In the genomic region with DNA sequence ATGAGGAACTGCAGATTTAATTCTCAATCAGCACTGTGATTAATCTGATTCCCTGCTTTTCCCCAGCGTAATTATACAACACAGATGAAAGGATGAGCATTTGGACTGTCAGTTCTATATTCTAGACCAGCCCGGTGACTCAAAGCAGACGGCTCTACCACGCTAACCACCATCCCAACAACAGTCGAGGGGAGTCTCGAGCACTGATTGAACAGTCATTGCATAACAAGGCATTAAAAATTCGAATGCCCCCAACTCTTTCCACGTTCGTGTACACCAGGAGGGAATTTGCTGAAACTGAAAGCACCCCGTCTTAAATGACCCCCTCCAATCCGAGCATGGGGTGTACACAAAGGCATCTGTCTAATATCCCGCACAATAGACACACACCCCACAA, we compare ENCODE assay signal across 8 cellular contexts. TPM values are rescaled to one million over a fixed set of nuclear protein-coding genes. Genes with fewer than 3 reads are reported as not detected.
A peak's percentile ranks its signal among the peaks of the same experiment; 100 is the strongest.
DNase-seq lines count a peak whose midpoint lies in the region; ATAC-seq, FAIRE-seq and TF ChIP-seq lines count a peak whose summit lies in the region.

No MANE protein-coding gene starts in this region.

- peak overlapping the region; percentile 87 for H3K4me2 ChIP-seq in GM23338

- no peaks in the 10 kb centered on the region; the same call in 2 of the 3 replicates for H3K36me3 Mint-ChIP-seq in GM23338 (ENCODE audit: low read depth)
- no peaks in the 10 kb centered on the region for H3K36me3 Mint-ChIP-seq in type B pancreatic cell

- H3K36me3 ChIP-seq in GM23338 (ENCODE audit: insufficient read depth) (no peaks in the 10 kb centered on the region), mucosa of descending colon (ENCODE audit: low read depth) (no peaks in the 10 kb centered on the region)

- FAIRE-seq in urothelium cell line (lab: Jason Lieb, UNC): no peak

- H3K4me1 Mint-ChIP-seq in GM23338 (peaks cover 26% of the 10 kb centered on the region), type B pancreatic cell (ENCODE audit: unreplicated experiment) (peaks cover 14% of the 10 kb centered on the region)

- H3K27me3 Mint-ChIP-seq in GM23338 (ENCODE audit: insufficient read depth, low read depth, poor library complexity) (no peaks in the 10 kb centered on the region), type B pancreatic cell (no peaks in the 10 kb centered on the region)

- intact Hi-C loops in mucosa of descending colon (cut with DNase I, micrococcal nuclease): no loop called here

- DNase-seq in AG10803 (ENCODE audit: low read depth) (peak; percentile 17), GM23338 (ENCODE audit: low spot score) (no peak), SK-MEL-5 (ENCODE audit: low read depth, low spot score) (peak; percentile 3), cerebellar cortex (ENCODE audit: low spot score) (peak; percentile 26), mucosa of descending colon (peak in 1 of 3 donors; percentile 20), type B pancreatic cell (ENCODE audit: extremely low spot score, unreplicated experiment) (no peak), urothelium cell line (ENCODE audit: low spot score) (no peak)

- H3K4me3 ChIP-seq in AG10803 (ENCODE audit: low read length): peak overlapping the region; percentile 75
- peak overlapping the region; percentile 77 for H3K4me3 ChIP-seq in GM23338
- peak overlapping the region; percentile 24 for H3K4me3 ChIP-seq in mucosa of descending colon

- H4K20me1 ChIP-seq in GM23338 (replicated peaks; ENCODE audit: insufficient read depth): no peaks in the 10 kb centered on the region; the same call in 1 of the 2 replicates

- no peaks in the 10 kb centered on the region for H3K9me3 ChIP-seq in mucosa of descending colon

- peak overlapping the region; percentile 96 for H3K4me3 Mint-ChIP-seq in GM23338
- H3K4me3 Mint-ChIP-seq in type B pancreatic cell: peak overlapping the region; percentile 91

- H3K9me2 ChIP-seq in GM23338 (ENCODE audit: insufficient read depth): no peaks in the 10 kb centered on the region

- peaks cover 8% of the 10 kb centered on the region for H3K4me1 ChIP-seq in GM23338 (ENCODE audit: insufficient read depth)
- no peaks in the 10 kb centered on the region for H3K4me1 ChIP-seq in mucosa of descending colon (ENCODE audit: low read depth)

- H2AFZ ChIP-seq in GM23338: no peak overlapping the region

- H3K27me3 ChIP-seq in GM23338 (ENCODE audit: insufficient read depth): no peaks in the 10 kb centered on the region

- no peaks in the 10 kb centered on the region for H3K9me3 Mint-ChIP-seq in GM23338
- H3K9me3 Mint-ChIP-seq in type B pancreatic cell: no peaks in the 10 kb centered on the region

- peaks cover 55% of the 10 kb centered on the region for H3K79me2 ChIP-seq in GM23338 (replicated peaks; ENCODE audit: insufficient read depth)

- TF ChIP-seq CTCF in AG10803 (conservative IDR thresholded peaks at IDR 0.05; ENCODE audit: low read length) (no peak), GM23338 (conservative IDR thresholded peaks at IDR 0.05; ENCODE audit: low read depth in 2 of 2) (no peak), mucosa of descending colon (IDR thresholded peaks at IDR 0.05) (no peak), type B pancreatic cell (conservative IDR thresholded peaks at IDR 0.05) (no peak)

- in situ Hi-C loops in SK-MEL-5 (cut with HindIII; ENCODE audit: low pct_unique_long_range_greater_than_20kb, low sequenced_read_pairs): no loop called here

- no peaks in the 10 kb centered on the region for H3F3A ChIP-seq in GM23338 (replicated peaks; ENCODE audit: low read depth)

- ATAC-seq in GM23338: no peak
- ATAC-seq in mucosa of descending colon: no peak
- no peak for ATAC-seq in HG03460 (IDR thresholded peaks at IDR 0.05; ENCODE audit: unreplicated experiment)

- H3K27ac Mint-ChIP-seq in GM23338 (peak overlapping the region; percentile 95), type B pancreatic cell (peak overlapping the region; percentile 85)

- H3K27ac ChIP-seq in GM23338 (ENCODE audit: low read depth): no peak overlapping the region

TF ChIP-seq in GM23338, 12 proteins besides CTCF, POLR2A, EP300 and RAD21 (continues in another document):
- TF ChIP-seq, protein P1, sequence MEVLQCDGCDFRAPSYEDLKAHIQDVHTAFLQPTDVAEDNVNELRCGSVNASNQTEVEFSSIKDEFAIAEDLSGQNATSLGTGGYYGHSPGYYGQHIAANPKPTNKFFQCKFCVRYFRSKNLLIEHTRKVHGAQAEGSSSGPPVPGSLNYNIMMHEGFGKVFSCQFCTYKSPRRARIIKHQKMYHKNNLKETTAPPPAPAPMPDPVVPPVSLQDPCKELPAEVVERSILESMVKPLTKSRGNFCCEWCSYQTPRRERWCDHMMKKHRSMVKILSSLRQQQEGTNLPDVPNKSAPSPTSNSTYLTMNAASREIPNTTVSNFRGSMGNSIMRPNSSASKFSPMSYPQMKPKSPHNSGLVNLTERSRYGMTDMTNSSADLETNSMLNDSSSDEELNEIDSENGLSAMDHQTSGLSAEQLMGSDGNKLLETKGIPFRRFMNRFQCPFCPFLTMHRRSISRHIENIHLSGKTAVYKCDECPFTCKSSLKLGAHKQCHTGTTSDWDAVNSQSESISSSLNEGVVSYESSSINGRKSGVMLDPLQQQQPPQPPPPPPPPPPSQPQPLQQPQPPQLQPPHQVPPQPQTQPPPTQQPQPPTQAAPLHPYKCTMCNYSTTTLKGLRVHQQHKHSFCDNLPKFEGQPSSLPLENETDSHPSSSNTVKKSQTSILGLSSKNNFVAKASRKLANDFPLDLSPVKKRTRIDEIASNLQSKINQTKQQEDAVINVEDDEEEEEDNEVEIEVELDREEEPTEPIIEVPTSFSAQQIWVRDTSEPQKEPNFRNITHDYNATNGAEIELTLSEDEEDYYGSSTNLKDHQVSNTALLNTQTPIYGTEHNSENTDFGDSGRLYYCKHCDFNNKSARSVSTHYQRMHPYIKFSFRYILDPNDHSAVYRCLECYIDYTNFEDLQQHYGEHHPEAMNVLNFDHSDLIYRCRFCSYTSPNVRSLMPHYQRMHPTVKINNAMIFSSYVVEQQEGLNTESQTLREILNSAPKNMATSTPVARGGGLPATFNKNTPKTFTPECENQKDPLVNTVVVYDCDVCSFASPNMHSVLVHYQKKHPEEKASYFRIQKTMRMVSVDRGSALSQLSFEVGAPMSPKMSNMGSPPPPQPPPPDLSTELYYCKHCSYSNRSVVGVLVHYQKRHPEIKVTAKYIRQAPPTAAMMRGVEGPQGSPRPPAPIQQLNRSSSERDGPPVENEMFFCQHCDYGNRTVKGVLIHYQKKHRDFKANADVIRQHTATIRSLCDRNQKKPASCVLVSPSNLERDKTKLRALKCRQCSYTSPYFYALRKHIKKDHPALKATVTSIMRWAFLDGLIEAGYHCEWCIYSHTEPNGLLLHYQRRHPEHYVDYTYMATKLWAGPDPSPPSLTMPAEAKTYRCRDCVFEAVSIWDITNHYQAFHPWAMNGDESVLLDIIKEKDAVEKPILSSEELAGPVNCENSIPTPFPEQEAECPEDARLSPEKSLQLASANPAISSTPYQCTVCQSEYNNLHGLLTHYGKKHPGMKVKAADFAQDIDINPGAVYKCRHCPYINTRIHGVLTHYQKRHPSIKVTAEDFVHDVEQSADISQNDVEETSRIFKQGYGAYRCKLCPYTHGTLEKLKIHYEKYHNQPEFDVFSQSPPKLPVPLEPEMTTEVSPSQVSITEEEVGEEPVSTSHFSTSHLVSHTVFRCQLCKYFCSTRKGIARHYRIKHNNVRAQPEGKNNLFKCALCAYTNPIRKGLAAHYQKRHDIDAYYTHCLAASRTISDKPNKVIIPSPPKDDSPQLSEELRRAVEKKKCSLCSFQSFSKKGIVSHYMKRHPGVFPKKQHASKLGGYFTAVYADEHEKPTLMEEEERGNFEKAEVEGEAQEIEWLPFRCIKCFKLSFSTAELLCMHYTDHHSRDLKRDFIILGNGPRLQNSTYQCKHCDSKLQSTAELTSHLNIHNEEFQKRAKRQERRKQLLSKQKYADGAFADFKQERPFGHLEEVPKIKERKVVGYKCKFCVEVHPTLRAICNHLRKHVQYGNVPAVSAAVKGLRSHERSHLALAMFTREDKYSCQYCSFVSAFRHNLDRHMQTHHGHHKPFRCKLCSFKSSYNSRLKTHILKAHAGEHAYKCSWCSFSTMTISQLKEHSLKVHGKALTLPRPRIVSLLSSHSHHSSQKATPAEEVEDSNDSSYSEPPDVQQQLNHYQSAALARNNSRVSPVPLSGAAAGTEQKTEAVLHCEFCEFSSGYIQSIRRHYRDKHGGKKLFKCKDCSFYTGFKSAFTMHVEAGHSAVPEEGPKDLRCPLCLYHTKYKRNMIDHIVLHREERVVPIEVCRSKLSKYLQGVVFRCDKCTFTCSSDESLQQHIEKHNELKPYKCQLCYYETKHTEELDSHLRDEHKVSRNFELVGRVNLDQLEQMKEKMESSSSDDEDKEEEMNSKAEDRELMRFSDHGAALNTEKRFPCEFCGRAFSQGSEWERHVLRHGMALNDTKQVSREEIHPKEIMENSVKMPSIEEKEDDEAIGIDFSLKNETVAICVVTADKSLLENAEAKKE (CRISPR knock-in tag; IDR thresholded peaks at IDR 0.05): no peak
- TF ChIP-seq JUNB (IDR thresholded peaks at IDR 0.05; ENCODE audit: unreplicated experiment) (no peak), CREB1 (CRISPR knock-in tag; IDR thresholded peaks at IDR 0.05; ENCODE audit: low read depth) (no peak), EZH2phosphoT487 (IDR thresholded peaks at IDR 0.05; ENCODE audit: unreplicated experiment) (no peak), NANOG (IDR thresholded peaks at IDR 0.05; ENCODE audit: borderline replicate concordance) (no peak)

RNA-seq across cellular contexts. Expression of a gene that starts 1.2 kb away (rescaled TPM):
- 44.1 and 44.4 TPM in 2 replicates for total RNA-seq in GM23338 (2014; rRNA removed; shearing (Covaris generic))
- polyA plus RNA-seq in GM23338 (2016; fragmentation: Nextera tagmentation; extraction: Ambion mirVana): 14.2 and 15.3 TPM in 2 replicates
- 10.9 and 11.4 TPM in 2 replicates for total RNA-seq in SK-MEL-5 (2014; rRNA removed; shearing (Covaris generic))
- 12.6 and 19.6 TPM in 2 replicates for polyA plus RNA-seq in SK-MEL-5 (2015; cell fraction: cytosol; rRNA removed)
- polyA plus RNA-seq in SK-MEL-5 (2015; cell fraction: nucleus; rRNA removed): 14.3 and 21.7 TPM in 2 replicates
- total RNA-seq in mucosa of descending colon (100 to 1,000 TPM in 1 of 3 donors, 10 to 100 TPM in 2; 50.6 to 108 (median 83.3) TPM), type B pancreatic cell (ENCODE audit: low replicate concordance) (93.8 and 123 TPM in 2 replicates)

Comparison
In these comparisons a context has a peak if more than half of its experiments do, and no peak if none do; other contexts are left out.
1. DNase-seq: peak in AG10803 (single experiment), SK-MEL-5 (single experiment) and cerebellar cortex (single experiment); none in GM23338 (single experiment), type B pancreatic cell (single experiment) and urothelium cell line (single experiment).
2. H3K4me3 ChIP-seq: peak in every context shown above with its lines; median percentile 77 in GM23338; 75 in AG10803; 24 in mucosa of descending colon.